Comparison of ENCODE assay signal across 8 cellular contexts in genomic region chr19:58559275-58560006, GRCh38. TPM values are rescaled to one million over a fixed set of nuclear protein-coding genes. Genes with fewer than 3 reads are reported as not detected.
DNase-seq lines count a peak whose midpoint lies in the region; ATAC-seq and TF ChIP-seq lines count a peak whose summit lies in the region.

No MANE protein-coding gene starts in this region.

- H3K27ac ChIP-seq in adrenal gland = peak overlapping the region; percentile 97 to 100 (median 100)

- no peaks in the 10 kb centered on the region for H3K27me3 ChIP-seq in NT2/D1 (ENCODE audit: insufficient read depth, insufficient read length)
- no peaks in the 10 kb centered on the region for H3K27me3 ChIP-seq in adrenal gland

- H3K4me1 ChIP-seq in NT2/D1 (ENCODE audit: insufficient read depth, insufficient read length) (no peaks in the 10 kb centered on the region), adrenal gland (replicated peaks in 1 of 2) (peaks cover 38 to 61% of the 10 kb centered on the region in 2 donors)

- 1 to 3% (median 1%) methylated on average over 17 to 33 of the region's 33 CpGs for WGBS in adrenal gland, 4 donors

- H3K4me3 ChIP-seq in NT2/D1 (ENCODE audit: insufficient read length, low read depth) (peak overlapping the region; percentile 73), adrenal gland (peak overlapping the region; percentile 2 to 95 (median 55))

- intact Hi-C loops in adrenal gland (cut with DNase I) (no loop called here), left ventricle myocardium superior (cut with micrococcal nuclease) (no loop called here)

- peaks cover 30% of the 10 kb centered on the region for H3K36me3 ChIP-seq in NT2/D1 (ENCODE audit: insufficient read depth, insufficient read length, low read length)
- peaks cover 0 to 14% of the 10 kb centered on the region in 2 donors for H3K36me3 ChIP-seq in adrenal gland (replicated peaks in 1 of 2)

- peak overlapping the region; percentile 90 for H3K9ac ChIP-seq in NT2/D1 (ENCODE audit: insufficient read length, low read depth)

- no peak for TF ChIP-seq CTCF in adrenal gland (IDR thresholded peaks at IDR 0.05)

- no peaks in the 10 kb centered on the region for H3K9me3 ChIP-seq in NT2/D1 (ENCODE audit: insufficient read depth, low read length)
- H3K9me3 ChIP-seq in adrenal gland (replicated peaks in 1 of 3) = no peaks in the 10 kb centered on the region

- in situ Hi-C loops in ACHN (cut with HindIII; ENCODE audit: low pct_ligation_motif_present, low pct_unique_long_range_greater_than_20kb, low sequenced_read_pairs) = no loop called here

- TF ChIP-seq POLR2A in adrenal gland (IDR thresholded peaks at IDR 0.05) = peak; percentile 54 to 82

- DNase-seq in ACHN (peak; percentile 92), NT2/D1 (ENCODE audit: low read depth, low spot score) (peak; percentile 48), adrenal gland (peak; percentile 90 to 97 (median 96)), left ventricle myocardium superior (peak; percentile 92), putamen (ENCODE audit: low spot score) (peak; percentile 90), NCI-H82 treated with DMSO at 0.1 percent for 48 hours (lab: John Stamatoyannopoulos, UW; ENCODE audit: unreplicated experiment) (no peak), NCI-H446 (lab: John Stamatoyannopoulos, UW) (no peak)

- ATAC-seq in GM19351 (IDR thresholded peaks at IDR 0.05; ENCODE audit: unreplicated experiment) = peak; percentile 29
- ATAC-seq in left ventricle myocardium superior = peak; percentile 68

RNA-seq across cellular contexts. Expression of gene UBE2M, which starts 1.0 kb away (rescaled TPM):
- total RNA-seq in adrenal gland (100 to 1,000 TPM in 1 of 8 donors, 10 to 100 TPM in 7; 19.9 to 164 (median 54.6) TPM), left ventricle myocardium superior (144 TPM)
- 100 to 1,000 TPM in 1 of 3 donors, 10 to 100 TPM in 2; 51.1 to 193 (median 55.6) TPM for polyA plus RNA-seq in adrenal gland

RNA-seq across cellular contexts. Expression of gene CHMP2A, which starts 4.5 kb away (rescaled TPM):
- 100 to 1,000 TPM; 146 to 246 (median 204) TPM for total RNA-seq in adrenal gland
- 100 to 1,000 TPM; 273 to 560 (median 394) TPM for polyA plus RNA-seq in adrenal gland
- total RNA-seq in left ventricle myocardium superior = 134 TPM

RNA-seq across cellular contexts. Expression of gene MZF1, which starts 13.7 kb away (rescaled TPM):
- total RNA-seq in adrenal gland (10 to 100 TPM; 13.8 to 77.0 (median 33.2) TPM), left ventricle myocardium superior (11.3 TPM)
- 100 to 1,000 TPM in 2 of 3 donors, 1 to 10 TPM in 1; 8.7 to 152 (median 130) TPM for polyA plus RNA-seq in adrenal gland

RNA-seq across cellular contexts. Expression of gene TRIM28, which starts 15.6 kb away (rescaled TPM):
- total RNA-seq in adrenal gland (100 to 1,000 TPM; 161 to 279 (median 228) TPM), left ventricle myocardium superior (152 TPM)
- 100 to 1,000 TPM; 245 to 302 (median 254) TPM for polyA plus RNA-seq in adrenal gland

RNA-seq across cellular contexts. Expression of gene ZBTB45, which starts 39.8 kb away (rescaled TPM):
- 10 to 100 TPM; 10.2 to 20.4 (median 14.9) TPM for total RNA-seq in adrenal gland
- polyA plus RNA-seq in adrenal gland = 10 to 100 TPM in 1 of 3 donors, 1 to 10 TPM in 2; 1.7 to 12.6 (median 7.9) TPM
- 10.4 TPM for total RNA-seq in left ventricle myocardium superior

Comparison
In these comparisons a context has a peak if more than half of its experiments do, and no peak if none do; other contexts are left out.
1. DNase-seq: peak in ACHN (single experiment), NT2/D1 (single experiment), adrenal gland (7 of 7), left ventricle myocardium superior (single experiment) and putamen (single experiment); none in NCI-H82 treated with DMSO at 0.1 percent for 48 hours (single experiment) and NCI-H446 (0 of 2).